ENCODE assay signal across 12 cellular contexts in the genomic region with DNA sequence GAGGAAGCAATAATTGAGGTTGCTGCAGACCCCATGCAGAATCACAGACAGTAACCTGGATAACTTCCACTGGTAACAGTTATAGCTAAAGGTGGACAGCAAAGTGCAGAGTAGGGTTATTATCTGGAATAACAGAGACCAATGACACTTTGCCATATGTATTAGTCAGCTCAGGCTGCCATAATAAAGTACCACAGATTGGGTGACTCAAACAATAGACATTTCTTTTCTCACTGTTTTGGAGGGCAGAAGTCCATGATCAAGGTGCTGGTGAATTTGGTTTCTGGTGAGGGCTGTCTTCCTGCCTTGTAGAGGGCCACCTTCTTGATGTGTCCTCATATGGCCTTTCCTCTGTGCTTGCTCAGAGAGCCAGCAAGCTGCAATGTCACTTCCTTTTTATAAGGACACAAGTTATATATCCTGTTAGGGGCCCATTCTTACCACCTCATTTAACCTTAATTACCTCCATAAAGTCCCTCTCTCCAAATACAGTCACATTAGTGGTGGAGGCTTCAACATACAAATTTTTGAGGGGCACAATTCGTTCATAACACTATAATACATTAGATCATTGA.
"Had no signal": no experiment of that assay in that cellular context is flagged by ENCODE, and none has a peak within 500 bp of the region (broad histone marks: within the 10 kb centered on the region; RNA-seq: fewer than 3 reads in every experiment).

No MANE protein-coding gene starts in this region.

- H3K9me3 ChIP-seq: right atrium auricular region, tibial artery had no signal

- FAIRE-seq: urothelium cell line had no signal

- H3K27ac ChIP-seq: right atrium auricular region, tibial artery had no signal

- H3K27me3 ChIP-seq: right atrium auricular region, tibial artery had no signal

- DNase-seq: activated CD4-positive, CD25-positive, alpha-beta regulatory T cell treated with anti-CD3 and anti-CD28 coated beads, Interleukin-2, amount 50 U/mL, for 72 hours; activated naive CD8-positive, alpha-beta T cell treated with anti-CD3 and anti-CD28 coated beads for 36 hours; endodermal cell; hippocampal formation; left ventricle myocardium superior; mesendoderm; natural killer cell; stimulated activated CD4-positive, alpha-beta T cell treated with anti-CD3 and anti-CD28 coated beads, Interleukin-4, amount 100 ng/mL, for 1 hour; stimulated activated naive CD4-positive, alpha-beta T cell; tibial artery had no signal

- ATAC-seq: left ventricle myocardium superior, natural killer cell had no signal

- H3K36me3 ChIP-seq: right atrium auricular region, tibial artery had no signal

- H3K4me3 ChIP-seq: right atrium auricular region, tibial artery had no signal

- H3K4me1 ChIP-seq: right atrium auricular region, tibial artery had no signal
